ENCODE assay signal across 8 cellular contexts in the genomic region with DNA sequence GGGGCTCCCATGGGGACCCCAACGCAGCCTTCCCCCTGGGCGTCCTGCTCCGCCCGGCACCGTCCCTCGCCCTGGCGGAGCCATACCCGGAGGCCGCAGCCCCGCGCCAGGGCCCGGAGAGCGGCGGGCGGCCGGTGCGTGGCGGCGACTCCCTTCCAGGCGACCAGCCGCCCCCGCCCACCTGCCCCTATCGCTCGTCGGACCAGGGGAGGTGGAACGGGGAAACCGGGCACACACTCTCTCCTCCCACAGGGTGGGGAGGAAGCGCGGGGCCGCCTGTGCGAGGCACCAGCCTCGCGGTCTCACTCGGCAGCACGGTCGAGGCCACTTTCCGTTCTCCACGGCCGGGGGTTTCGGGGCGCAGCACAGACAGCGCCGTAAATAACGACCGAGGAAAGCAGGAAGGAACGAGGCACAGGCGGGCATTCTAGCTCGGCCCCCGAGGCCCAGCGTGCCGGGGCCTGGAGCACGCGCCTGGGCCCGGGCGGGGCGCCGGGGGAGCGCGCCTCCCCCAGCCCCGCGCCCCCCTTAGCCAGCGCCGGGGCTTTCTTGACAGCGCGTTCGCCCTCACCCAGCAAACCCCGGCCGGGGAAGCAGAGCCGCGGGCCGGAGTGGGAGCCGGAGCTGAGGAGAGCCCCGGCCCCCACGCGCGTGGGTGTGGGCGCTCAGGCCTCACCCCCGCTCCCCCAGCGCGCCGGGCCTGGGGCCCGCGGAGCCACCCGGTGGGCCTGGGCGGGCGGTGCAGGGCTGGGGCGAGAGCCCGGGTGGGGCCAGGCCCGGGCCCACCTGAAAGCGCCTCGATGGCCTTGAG. TPM values are rescaled to one million over a fixed set of nuclear protein-coding genes. Genes with fewer than 3 reads are reported as not detected.
A peak's percentile ranks its signal among the peaks of the same experiment; 100 is the strongest.
DNase-seq lines count a peak whose midpoint lies in the region; ATAC-seq, FAIRE-seq and TF ChIP-seq lines count a peak whose summit lies in the region.

No MANE protein-coding gene starts in this region.

- H3K27me3 ChIP-seq in GM12878 (replicated peaks in 1 of 2; ENCODE audit: control insufficient read depth in 2 of 2, insufficient read depth in 2 of 2, low read length in 1 of 2): no peaks in the 10 kb centered on the region
- H3K27me3 ChIP-seq in tibial artery: peaks cover 16 to 99% of the 10 kb centered on the region in 2 donors

- POLR2A ChIA-PET in A549 (lab: Yijun Ruan, JAX): interaction anchor here (1.0 to 2.4 kb wide), 4 partner anchors 48 to 196 kb away, joined by 3 to 7 read pairs (median 4); partner anchors contain the start of gene MALSU1
- POLR2A ChIA-PET in GM12878 (lab: Charles Lee): interaction anchor here (0.5 to 2.3 kb wide), 9 partner anchors 20 to 132 kb away, joined by 3 to 8 read pairs (median 5); no protein-coding TSS in a partner anchor

- no TSS peak for BruUV-seq in GM12878 (replicated peaks; lab: Mats Ljungman, UMichigan)

- in situ Hi-C loops in GM12878 (cut with MboI): no loop called here

- no peaks in the 10 kb centered on the region for H4K20me1 ChIP-seq in GM12878 (ENCODE audit: control insufficient read depth, insufficient read depth)

- intact Hi-C loops in GM12878 (cut with micrococcal nuclease; ENCODE audit: unreplicated experiment) (no loop called here), tibial artery (cut with DNase I; ENCODE audit: low total_unique reads) (no loop called here)

- SMC1A ChIA-PET in GM12878 (lab: Charles Lee; ENCODE audit: uncharacterized antibody, unreplicated experiment): interaction anchor here (0.7 to 1.4 kb wide), 4 partner anchors 10 to 111 kb away, joined by 3 to 7 read pairs (median 4); no protein-coding TSS in a partner anchor

- no peaks in the 10 kb centered on the region for H3K9me3 ChIP-seq in A549
- H3K9me3 ChIP-seq in GM12878 (replicated peaks; ENCODE audit: control insufficient read depth, insufficient read depth, low read length): no peaks in the 10 kb centered on the region
- H3K9me3 ChIP-seq in tibial artery: no peaks in the 10 kb centered on the region

- RAD21 ChIA-PET in GM12878 (lab: Charles Lee; ENCODE audit: unreplicated experiment): interaction anchor here (1.0 to 1.9 kb wide), 4 partner anchors 24 to 111 kb away, joined by 3 to 9 read pairs (median 3); no protein-coding TSS in a partner anchor

- H3K4me3 ChIP-seq in A549 (peak overlapping the region; percentile 80), GM12878 (peak overlapping the region; percentile 96), tibial artery (peak overlapping the region; percentile 11 to 42)

- no peak for FAIRE-seq in A549 (lab: Jason Lieb, UNC)
- peak; percentile 46 for FAIRE-seq in GM12892 (lab: Jason Lieb, UNC)
- no peak for FAIRE-seq in GM12878 (lab: Jason Lieb, UNC)

- CTCF ChIA-PET in A549 (lab: Yijun Ruan, JAX) (interaction anchor here (0.8 to 1.4 kb wide), 9 partner anchors 39 to 207 kb away, joined by 3 to 8 read pairs (median 3); no protein-coding TSS in a partner anchor), GM12878 (lab: Yijun Ruan, JAX) (interaction anchor here (0.8 to 1.2 kb wide), 6 partner anchors 24 to 113 kb away, joined by 3 read pairs; no protein-coding TSS in a partner anchor)

- peak overlapping the region; percentile 96 for H3K9ac ChIP-seq in GM12878 (ENCODE audit: control insufficient read depth, insufficient read depth, low read length)

- H3K36me3 ChIP-seq in GM12878 (ENCODE audit: control insufficient read depth in 2 of 2, insufficient read depth in 2 of 2, low read length in 1 of 2) (no peaks in the 10 kb centered on the region), tibial artery (no peaks in the 10 kb centered on the region)

- H3K27ac ChIP-seq in A549 (peak overlapping the region; percentile 97 to 99), GM12878 (ENCODE audit: control insufficient read depth, insufficient read depth) (peak overlapping the region; percentile 94), tibial artery (no peak overlapping the region)

- DNase-seq in A549 (ENCODE audit: low read depth in 1 of 2, low spot score in 1 of 2): peak in 1 of 2 experiments; percentile 36
- DNase-seq in GM12892 (ENCODE audit: insufficient read length): no peak
- DNase-seq in OCI-M1 (lab: John Stamatoyannopoulos, UW): peak; percentile 38
- no peak for DNase-seq in GM12878 (ENCODE audit: low read depth, low spot score)
- peak; percentile 75 for DNase-seq in left kidney (ENCODE audit: low read depth, low spot score)
- no peak for DNase-seq in tibial artery
- DNase-seq in hippocampal formation (lab: John Stamatoyannopoulos, UW): no peak
- DNase-seq in SKM-1 (lab: John Stamatoyannopoulos, UW; ENCODE audit: unreplicated experiment): no peak

- ATAC-seq in A549 (0 out of 6 replicates have a peak, but pooled peaks of 1 of the 2 experiments have one; percentile 0), GM12878 (peak; percentile 7)

- TF ChIP-seq POLR2A in A549 (IDR thresholded peaks at IDR 0.05; ENCODE audit: low read length) (peak; percentile 32), GM12892 (IDR thresholded peaks at IDR 0.05; ENCODE audit: low read depth, low read length) (peak; percentile 72), GM12878 (IDR thresholded peaks at IDR 0.05; ENCODE audit: low read depth, low read length) (peak; percentile 88)

- H2AFZ ChIP-seq in GM12878 (ENCODE audit: control insufficient read depth, low read depth, low read length): peak overlapping the region; percentile 48

- TF ChIP-seq CTCF in A549 (IDR thresholded peaks at IDR 0.05) (no peak), GM12878 (IDR thresholded peaks at IDR 0.05 in 2 of 3, conservative IDR thresholded peaks at IDR 0.05 in 1 of 3; ENCODE audit: control insufficient read depth in 2 of 3, extremely low read depth in 1 of 3, insufficient read depth in 1 of 3, low read depth in 3 of 3, low read length in 3 of 3) (peak; percentile 6 to 21 (median 19); a peak in 3 of 6 replicates), tibial artery (IDR thresholded peaks at IDR 0.05) (no peak)

- TF ChIP-seq RAD21 in A549 (conservative IDR thresholded peaks at IDR 0.05 in 1 of 2, IDR thresholded peaks at IDR 0.05 in 1 of 2) (no peak), GM12878 (IDR thresholded peaks at IDR 0.05; ENCODE audit: insufficient read depth, low read depth, low read length) (0 out of 2 replicates have a peak, but pooled peaks have one; percentile 23)

- H3K4me1 ChIP-seq in A549 (peaks cover 36% of the 10 kb centered on the region), GM12878 (ENCODE audit: control insufficient read depth, insufficient read depth, low read length) (peaks cover 7% of the 10 kb centered on the region), tibial artery (peaks cover 0 to 48% (median 41%) of the 10 kb centered on the region in 4 donors)

- 0% methylated on average over 4 of the region's 91 CpGs for WGBS in A549 (ENCODE audit: missing lambda C conversion rate)
- 2% methylated on average over 77 of the region's 91 CpGs for WGBS in GM12878 (ENCODE audit: insufficient coverage, insufficient replicate concordance, low lambda C conversion rate, missing lambda C conversion rate)

- H3K4me2 ChIP-seq in A549: peak overlapping the region; percentile 89
- H3K4me2 ChIP-seq in GM12878 (ENCODE audit: control insufficient read depth, insufficient read depth): peak overlapping the region; percentile 60

- H3K79me2 ChIP-seq in GM12878 (ENCODE audit: control insufficient read depth, insufficient read depth, low read length): peaks cover 89% of the 10 kb centered on the region

- TF ChIP-seq EP300 in A549 (IDR thresholded peaks at IDR 0.05) (no peak), GM12878 (IDR thresholded peaks at IDR 0.05; ENCODE audit: borderline replicate concordance in 1 of 2, control insufficient read depth in 1 of 2, low read depth in 2 of 2, low read length in 2 of 2) (no peak)

TF ChIP-seq in GM12878, 131 proteins besides CTCF, POLR2A, EP300 and RAD21 (continues in another document):
- TF ChIP-seq CEBPB (IDR thresholded peaks at IDR 0.05; ENCODE audit: borderline replicate concordance in 1 of 2, low read depth in 2 of 2, low read length in 2 of 2) (no peak), NBN (IDR thresholded peaks at IDR 0.05) (no peak), SREBF1 (IDR thresholded peaks at IDR 0.05; ENCODE audit: low read length) (no peak)
- TF ChIP-seq, protein P1, sequence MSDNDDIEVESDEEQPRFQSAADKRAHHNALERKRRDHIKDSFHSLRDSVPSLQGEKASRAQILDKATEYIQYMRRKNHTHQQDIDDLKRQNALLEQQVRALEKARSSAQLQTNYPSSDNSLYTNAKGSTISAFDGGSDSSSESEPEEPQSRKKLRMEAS (IDR thresholded peaks at IDR 0.05; ENCODE audit: low read depth, low read length): peak; percentile 31

RNA-seq across cellular contexts. Expression of gene IGF2BP3, which starts 0.9 kb away (rescaled TPM):
- polyA plus RNA-seq in A549 (2011; rRNA removed) (47.2 and 62.0 TPM in 2 replicates), A549 (2017; fragmentation: RNase III; extraction: RNeasy Plus Mini Kit Qiagen cat#74134 plus additional on column Dnase treatment) (26.7 to 30.4 TPM (median 30.1 TPM) in 3 replicates), GM12878 (2011; rRNA removed) (43.3 and 63.1 TPM in 2 replicates), GM12878 (2014; fragmentation: Illumina TruSeq; extraction: Trizol) (61.2 and 76.6 TPM in 2 replicates), GM12878 (2014; fragmentation: Nextera tagmentation; extraction: Ambion mirVana) (1 to 10 TPM; 4.6 to 4.7 TPM), GM12878 (2014; rRNA removed) (41.4 and 43.1 TPM in 2 replicates), GM12878 (2016; fragmentation: Nextera tagmentation; extraction: Ambion mirVana) (10 to 100 TPM; 15.0 to 16.0 TPM)
- polyA plus RNA-seq in A549 (2012; cell fraction: cytosol; rRNA removed): 12.0 and 12.1 TPM in 2 replicates
- 27.3 and 36.5 TPM in 2 replicates for polyA plus RNA-seq in A549 (2012; cell fraction: nucleus; rRNA removed)
- 50.5 and 51.7 TPM in 2 replicates for polyA minus RNA-seq in A549 (2011; rRNA and poly(A)+ RNA removed)
- polyA plus RNA-seq in GM12892 (2012; ENCODE audit: missing spikeins): 33.7 TPM
- 193 and 204 TPM in 2 replicates for total RNA-seq in GM12878 (2013; cell fraction: nucleolus; rRNA removed)
- total RNA-seq in GM12878 (2014; rRNA removed) (30.8 and 38.9 TPM in 2 replicates), GM12878 (2014; rRNA removed; fragmentation: Illumina TruSeq; extraction: Trizol) (56.8 and 62.3 TPM in 2 replicates), GM12878 (2021) (48.5 and 49.7 TPM in 2 replicates)
- polyA plus RNA-seq in GM12878 (2011; ENCODE audit: low read depth): 12.8 TPM
- polyA plus RNA-seq in GM12878 (2011; cell fraction: cytosol; rRNA removed): 31.7 and 32.1 TPM in 2 replicates
- polyA plus RNA-seq in GM12878 (2011; cell fraction: nucleus; rRNA removed): 35.0 and 45.2 TPM in 2 replicates
- 23.1 and 32.9 TPM in 2 replicates for polyA plus RNA-seq in GM12878 (2012)
- polyA minus RNA-seq in GM12878 (2011; rRNA and poly(A)+ RNA removed): 42.1 and 55.8 TPM in 2 replicates
- 22.2 and 26.1 TPM in 2 replicates for polyA minus RNA-seq in GM12878 (2011; cell fraction: cytosol; rRNA and poly(A)+ RNA removed)
- 25.8 and 44.7 TPM in 2 replicates for polyA minus RNA-seq in GM12878 (2011; cell fraction: nucleus; rRNA and poly(A)+ RNA removed)

Comparison
In these comparisons a context has a peak if more than half of its experiments do, and no peak if none do; other contexts are left out.
1. DNase-seq: peak in OCI-M1 (single experiment) and left kidney (single experiment); none in GM12892 (single experiment), GM12878 (single experiment), tibial artery (0 of 2), hippocampal formation (0 of 2) and SKM-1 (single experiment).
2. H3K27ac ChIP-seq: peak in A549 (2 of 2) and GM12878 (single experiment); none in tibial artery (0 of 2).
3. H3K4me3 ChIP-seq: peak in every context shown above with its lines; median percentile 96 in GM12878; 80 in A549; 26 in tibial artery.
4. CTCF ChIP-seq: peak in GM12878 (3 of 3); none in A549 (single experiment) and tibial artery (0 of 2).
5. POLR2A ChIP-seq: peak in every context shown above with its lines; median percentile 88 in GM12878; 72 in GM12892; 32 in A549.